Comparison of ENCODE assay signal across 1 cellular context in the genomic region with DNA sequence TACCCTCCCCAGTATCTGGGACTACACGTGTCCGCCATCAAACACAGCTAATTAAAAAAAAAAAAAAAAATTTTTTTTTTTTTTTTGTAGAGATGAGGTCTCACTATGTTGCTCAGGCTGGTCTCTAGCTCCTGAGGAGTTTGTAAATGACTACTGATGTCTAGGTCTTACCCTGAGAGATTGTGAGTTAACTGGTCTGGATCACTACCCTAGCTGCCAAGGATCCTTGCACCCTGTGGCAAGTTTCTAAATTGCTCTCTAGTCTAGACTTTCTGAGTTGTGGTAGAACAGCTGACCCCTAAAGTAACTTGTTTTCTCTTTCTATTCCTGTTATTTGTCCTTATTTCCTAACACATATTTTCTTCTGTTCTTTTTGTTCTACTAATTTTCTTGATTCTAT.
TF ChIP-seq lines count a peak whose summit lies in the region.

No MANE protein-coding gene starts in this region.

TF ChIP-seq in GM12878, 131 proteins besides CTCF, POLR2A, EP300 and RAD21:
- no peak for TF ChIP-seq HDGF (IDR thresholded peaks at IDR 0.05)
- no peak for TF ChIP-seq ZNF274 (IDR thresholded peaks at IDR 0.05; ENCODE audit: insufficient read depth, insufficient read length)
- TF ChIP-seq SP1 (IDR thresholded peaks at IDR 0.05; ENCODE audit: low read depth, low read length) = no peak
- TF ChIP-seq RUNX3 (IDR thresholded peaks at IDR 0.05; ENCODE audit: low read length) = peak; percentile 35
